19 cellular contexts compared by ENCODE assay signal in genomic region chr3:48068886-48069285, GRCh38. TPM values are rescaled to one million over a fixed set of nuclear protein-coding genes. Genes with fewer than 3 reads are reported as not detected.
DNase-seq lines count a peak whose midpoint lies in the region; ATAC-seq, FAIRE-seq and TF ChIP-seq lines count a peak whose summit lies in the region.
"Had no signal": no experiment of that assay in that cellular context is flagged by ENCODE, and none has a peak within 500 bp of the region (broad histone marks: within the 10 kb centered on the region; RNA-seq: fewer than 3 reads in every experiment).

No MANE protein-coding gene starts in this region.

- H3K4me2 ChIP-seq in HepG2 (ENCODE audit: low read depth, low read length), result 0 out of 2 replicates have a peak overlapping the region, but pooled peaks have one; percentile 32

- TF ChIP-seq CTCF in heart right ventricle (IDR thresholded peaks at IDR 0.05), result no peak
- no peak for TF ChIP-seq CTCF in chondrocyte (IDR thresholded peaks at IDR 0.05)
- TF ChIP-seq CTCF in HepG2 (CRISPR knock-in tag; IDR thresholded peaks at IDR 0.05), result no peak
- TF ChIP-seq CTCF in thoracic aorta (IDR thresholded peaks at IDR 0.05), result no peak

- intact Hi-C loops in heart right ventricle (cut with DNase I), result no loop called here
- intact Hi-C loops in Right ventricle myocardium superior (cut with DNase I), result no loop called here
- intact Hi-C loops in HepG2 (cut with micrococcal nuclease; ENCODE audit: unreplicated experiment), result no loop called here

- H3K27ac ChIP-seq in heart right ventricle (peak overlapping the region in 8 of 10 donors; percentile 4 to 69 (median 45)), HepG2 (ENCODE audit: extremely low read length, insufficient read depth, low read length) (peak overlapping the region; percentile 34), thoracic aorta (peak overlapping the region; percentile 18 to 40)

- no peak for TF ChIP-seq RAD21 in HepG2 (CRISPR knock-in tag; IDR thresholded peaks at IDR 0.05)

- H3K4me3 Mint-ChIP-seq in chondrocyte (ENCODE audit: unreplicated experiment), result no peak overlapping the region
- H3K4me3 Mint-ChIP-seq: activated T-cell treated with anti-CD3 and anti-CD28 coated beads, Interleukin-2, amount 50 U/mL, for 24 hours; CD14-positive monocyte had no signal

- TSS peak; percentile 16 for BruUV-seq in HepG2 (replicated peaks; lab: Mats Ljungman, UMichigan)

- peaks cover 62% of the 10 kb centered on the region for H3K4me1 Mint-ChIP-seq in chondrocyte (ENCODE audit: low read depth)

- no peaks in the 10 kb centered on the region for H3K27me3 Mint-ChIP-seq in chondrocyte (ENCODE audit: low read depth)
- H3K27me3 Mint-ChIP-seq: activated T-cell treated with anti-CD3 and anti-CD28 coated beads, Interleukin-2, amount 50 U/mL, for 24 hours had no signal

- 38 to 57% methylated on average over 1 of the region's 1 CpG for WGBS in heart right ventricle, 2 donors
- WGBS in HepG2 (ENCODE audit: low lambda C conversion rate), result 45% methylated on average over 1 of the region's 1 CpG

- in situ Hi-C loops in HepG2 (cut with HindIII; ENCODE audit: extremely low pct_ligation_motif_present, low pct_unique_long_range_greater_than_20kb), result no loop called here

- H3K36me3 Mint-ChIP-seq in chondrocyte (ENCODE audit: low read depth), result no peaks in the 10 kb centered on the region

- H3K79me2 ChIP-seq in HepG2 (ENCODE audit: insufficient read depth, low read length), result peaks cover 91% of the 10 kb centered on the region

- peak; percentile 44 for FAIRE-seq in HepG2 (lab: Jason Lieb, UNC)
- FAIRE-seq: G401.6 had no signal

- POLR2A ChIA-PET in HepG2 (lab: Yijun Ruan, JAX), result no interaction called here

- no peak for DNase-seq in heart right ventricle
- no peak for DNase-seq in Right ventricle myocardium superior
- no peak for DNase-seq in chondrocyte (ENCODE audit: low spot score)
- DNase-seq in HepG2 (ENCODE audit: low spot score), result no peak
- DNase-seq in thoracic aorta (ENCODE audit: low spot score), result no peak
- no peak for DNase-seq in NCI-H226
- no peak for DNase-seq in NCI-H526 treated with DMSO at 0.1 percent for 48 hours (lab: John Stamatoyannopoulos, UW)
- DNase-seq in stimulated activated CD4-positive, alpha-beta T cell treated with anti-CD3 and anti-CD28 coated beads, Interleukin-4, amount 100 ng/mL, for 4 hours, result no peak
- DNase-seq: activated naive CD4-positive, alpha-beta T cell treated with Interleukin-2 at 50 U/mL for 16 hours; activated T-cell treated with anti-CD3 and anti-CD28 coated beads, Interleukin-2, amount 50 U/mL, for 24 hours; amygdala; central memory CD4-positive, alpha-beta T cell; KG1; NCI-H2029 treated with DMSO at 0.1 percent for 48 hours; NCI-H446 treated with DMSO at 0.1 percent for 48 hours; retina; stimulated activated CD4-positive, alpha-beta T cell treated with anti-CD3 and anti-CD28 coated beads, Interleukin-15, amount 100 ng/mL, for 24 hours had no signal

- H3K4me3 ChIP-seq in heart right ventricle (no peak overlapping the region), HepG2 (replicated peaks in 1 of 3; ENCODE audit: insufficient read depth in 1 of 3, low read depth in 2 of 3, low read length in 3 of 3) (no peak overlapping the region), thoracic aorta (peak overlapping the region; percentile 20)

- H3K4me1 ChIP-seq in heart right ventricle, result peaks cover 4 to 91% (median 50%) of the 10 kb centered on the region in 9 donors
- H3K4me1 ChIP-seq in HepG2 (ENCODE audit: insufficient read depth, low read length), result peaks cover 31% of the 10 kb centered on the region
- H3K4me1 ChIP-seq in thoracic aorta (ENCODE audit: control insufficient read depth in 1 of 2, low read depth in 2 of 2), result peaks cover 51 to 81% of the 10 kb centered on the region in 2 donors

- H2AFZ ChIP-seq in HepG2 (ENCODE audit: low read length), result no peak overlapping the region

- ATAC-seq in heart right ventricle, result peak in 3 of 8 donors; percentile 15 to 80 (median 27)
- ATAC-seq in Right ventricle myocardium superior (ENCODE audit: poor library complexity), result no peak
- no peak; the same call in 2 of the 3 replicates for ATAC-seq in HepG2
- ATAC-seq in thoracic aorta (ENCODE audit: insufficient number of reproducible peaks, low FRiP score, low read depth), result no peak

- H3K9me3 Mint-ChIP-seq in chondrocyte (ENCODE audit: low read depth), result no peaks in the 10 kb centered on the region
- H3K9me3 Mint-ChIP-seq: activated T-cell treated with anti-CD3 and anti-CD28 coated beads, Interleukin-2, amount 50 U/mL, for 24 hours; CD14-positive monocyte had no signal

- TF ChIP-seq EP300 in HepG2 (IDR thresholded peaks at IDR 0.05; ENCODE audit: low read depth in 2 of 2, low read length in 2 of 2), result no peak
- no peak for TF ChIP-seq EP300 in HepG2 (CRISPR knock-in tag; IDR thresholded peaks at IDR 0.05; ENCODE audit: borderline replicate concordance)

- H3K36me3 ChIP-seq in heart right ventricle, result peaks cover 0 to 30% (median 0%) of the 10 kb centered on the region in 9 donors
- H3K36me3 ChIP-seq in HepG2 (replicated peaks in 1 of 2; ENCODE audit: control insufficient read depth in 1 of 2, insufficient read depth in 2 of 2, low read length in 2 of 2), result peaks cover 0 to 18% of the 10 kb centered on the region in 2 experiments; a peak in 4 of 5 replicates
- peaks cover 4% of the 10 kb centered on the region for H3K36me3 ChIP-seq in thoracic aorta

- H3K9me3 ChIP-seq in heart right ventricle, result no peaks in the 10 kb centered on the region
- H3K9me3 ChIP-seq in HepG2 (ENCODE audit: low read length), result no peaks in the 10 kb centered on the region
- no peaks in the 10 kb centered on the region for H3K9me3 ChIP-seq in thoracic aorta

- no peaks in the 10 kb centered on the region for H3K27me3 ChIP-seq in heart right ventricle
- no peaks in the 10 kb centered on the region for H3K27me3 ChIP-seq in HepG2 (ENCODE audit: control insufficient read depth in 1 of 2, insufficient read depth in 2 of 2, low read length in 2 of 2)
- H3K27me3 ChIP-seq in thoracic aorta (replicated peaks; ENCODE audit: insufficient read depth), result no peaks in the 10 kb centered on the region

- H4K20me1 ChIP-seq in HepG2 (ENCODE audit: insufficient read depth, low read length), result peaks cover 4% of the 10 kb centered on the region

- CTCF ChIA-PET in HepG2 (lab: Yijun Ruan, JAX; ENCODE audit: low intra/inter-chr PET ratio, low total read pairs), result no interaction called here

- no peak overlapping the region for H3K9ac ChIP-seq in HepG2 (ENCODE audit: insufficient read depth, low read depth, low read length)

- TF ChIP-seq POLR2A in HepG2 (IDR thresholded peaks at IDR 0.05; ENCODE audit: insufficient read depth in 1 of 2, low read depth in 2 of 2, low read length in 2 of 2), result no peak

- H3K27ac Mint-ChIP-seq in chondrocyte (ENCODE audit: unreplicated experiment), result peak overlapping the region; percentile 82
- H3K27ac Mint-ChIP-seq: activated T-cell treated with anti-CD3 and anti-CD28 coated beads, Interleukin-2, amount 50 U/mL, for 24 hours; CD14-positive monocyte had no signal

TF ChIP-seq in HepG2, 621 proteins besides CTCF, POLR2A, EP300 and RAD21 (continues in another document):
- TF ChIP-seq MTF2 (CRISPR knock-in tag; IDR thresholded peaks at IDR 0.05; ENCODE audit: borderline replicate concordance) (no peak), MTF1 (CRISPR knock-in tag; IDR thresholded peaks at IDR 0.05) (no peak), CEBPG (CRISPR knock-in tag; IDR thresholded peaks at IDR 0.05) (no peak), KMT2B (CRISPR knock-in tag; IDR thresholded peaks at IDR 0.05) (no peak), ZNF30 (CRISPR knock-in tag; IDR thresholded peaks at IDR 0.05) (no peak)

RNA-seq across cellular contexts. Expression of gene MAP4, which starts 52.7 kb away (rescaled TPM):
- 1,000 to 10,000 TPM in 5 of 10 donors, 100 to 1,000 TPM in 5; 451 to 1,345 (median 982) TPM for total RNA-seq in heart right ventricle
- polyA plus RNA-seq in heart right ventricle, result 100 to 1,000 TPM; 141 to 248 TPM
- total RNA-seq in Right ventricle myocardium superior, result 426 TPM
- total RNA-seq in chondrocyte, result 376 to 414 TPM (median 401 TPM) in 3 replicates
- total RNA-seq in HepG2 (2016; rRNA removed; fragmentation: Illumina TruSeq; extraction: Trizol), result 33.1 and 63.3 TPM in 2 replicates
- 4.3 and 4.8 TPM in 2 replicates for total RNA-seq in HepG2 (2016; cell fraction: cytosol; rRNA removed; fragmentation: Illumina TruSeq; extraction: Trizol; ENCODE audit: low read depth)
- total RNA-seq in HepG2 (2016; cell fraction: insoluble cytoplasmic fraction; rRNA removed; fragmentation: Illumina TruSeq; extraction: Trizol), result 31.4 and 53.9 TPM in 2 replicates
- 15.0 and 16.5 TPM in 2 replicates for total RNA-seq in HepG2 (2016; cell fraction: membrane; rRNA removed; fragmentation: Illumina TruSeq; extraction: Trizol)
- 36.7 and 41.9 TPM in 2 replicates for total RNA-seq in HepG2 (2016; cell fraction: nucleus; rRNA removed; fragmentation: Illumina TruSeq; extraction: Trizol)
- 38.7 and 46.0 TPM in 2 replicates for polyA plus RNA-seq in HepG2 (2011; rRNA removed)
- polyA plus RNA-seq in HepG2 (2011; cell fraction: cytosol; rRNA removed), result 21.5 and 23.3 TPM in 2 replicates
- polyA plus RNA-seq in HepG2 (2011; cell fraction: nucleus; rRNA removed), result 108 and 122 TPM in 2 replicates
- 61.7 and 78.2 TPM in 2 replicates for polyA plus RNA-seq in HepG2 (2012)
- polyA plus RNA-seq in HepG2 (2016; cell fraction: cytosol; fragmentation: Illumina TruSeq; extraction: Trizol; ENCODE audit: low read depth), result 2.7 and 3.3 TPM in 2 replicates
- 52.8 and 70.0 TPM in 2 replicates for polyA plus RNA-seq in HepG2 (2016; cell fraction: insoluble cytoplasmic fraction; fragmentation: Illumina TruSeq; extraction: Trizol; ENCODE audit: low read depth)
- 8.8 and 10.2 TPM in 2 replicates for polyA plus RNA-seq in HepG2 (2016; cell fraction: membrane; fragmentation: Illumina TruSeq; extraction: Trizol; ENCODE audit: low read depth)
- polyA plus RNA-seq in HepG2 (2016; cell fraction: nucleus; fragmentation: Illumina TruSeq; extraction: Trizol; ENCODE audit: insufficient read depth, low read depth), result 57.0 and 67.2 TPM in 2 replicates
- polyA minus RNA-seq in HepG2 (2011; rRNA and poly(A)+ RNA removed; ENCODE audit: low replicate concordance), result 46.4 and 52.1 TPM in 2 replicates
- 45.9 and 59.9 TPM in 2 replicates for polyA minus RNA-seq in HepG2 (2011; cell fraction: cytosol; rRNA and poly(A)+ RNA removed)
- polyA minus RNA-seq in HepG2 (2011; cell fraction: nucleus; rRNA and poly(A)+ RNA removed), result 54.7 and 70.5 TPM in 2 replicates
- total RNA-seq in thoracic aorta, result 100 to 1,000 TPM; 252 to 264 TPM
